Comparison of ENCODE assay signal across 1 cellular context in genomic region chr6:30686908-30687658, GRCh38.
TF ChIP-seq lines count a peak whose summit lies in the region.

No MANE protein-coding gene starts in this region.

TF ChIP-seq in HepG2, 621 proteins besides CTCF, POLR2A, EP300 and RAD21 (continued from another document and continues in another):
- no peak for TF ChIP-seq MTERF4 (CRISPR knock-in tag; IDR thresholded peaks at IDR 0.05)
- TF ChIP-seq ZNF75D (CRISPR knock-in tag; IDR thresholded peaks at IDR 0.05; ENCODE audit: borderline replicate concordance), result 0 out of 2 replicates have a peak, but pooled peaks have one; percentile 10
- TF ChIP-seq ZBTB40 (IDR thresholded peaks at IDR 0.05), result no peak
- no peak for TF ChIP-seq ZBTB40 (CRISPR knock-in tag; IDR thresholded peaks at IDR 0.05)
- TF ChIP-seq KLF9 (CRISPR knock-in tag; IDR thresholded peaks at IDR 0.05; ENCODE audit: low read depth), result 0 out of 2 replicates have a peak, but pooled peaks have one; percentile 9
- TF ChIP-seq ZFP91 (CRISPR knock-in tag; IDR thresholded peaks at IDR 0.05; ENCODE audit: borderline replicate concordance), result peak; percentile 43; the same call in 1 of the 2 replicates
- no peak for TF ChIP-seq REL (CRISPR knock-in tag; conservative IDR thresholded peaks at IDR 0.05)
- no peak for TF ChIP-seq ZSCAN20 (CRISPR knock-in tag; IDR thresholded peaks at IDR 0.05; ENCODE audit: borderline replicate concordance)
- no peak for TF ChIP-seq MBD4 (IDR thresholded peaks at IDR 0.05; ENCODE audit: borderline replicate concordance, low read length)
- TF ChIP-seq TGIF2 (CRISPR knock-in tag; IDR thresholded peaks at IDR 0.05), result 0 out of 2 replicates have a peak, but pooled peaks have one; percentile 13
- peak; percentile 43; the same call in 1 of the 2 replicates for TF ChIP-seq ZBTB7B (CRISPR knock-in tag; IDR thresholded peaks at IDR 0.05)
- no peak for TF ChIP-seq ZNF513 (CRISPR knock-in tag; conservative IDR thresholded peaks at IDR 0.05)
- 0 out of 2 replicates have a peak, but pooled peaks have one; percentile 16 for TF ChIP-seq BHLHE40 (IDR thresholded peaks at IDR 0.05; ENCODE audit: low read length)
- no peak for TF ChIP-seq ZNF34 (CRISPR knock-in tag; IDR thresholded peaks at IDR 0.05; ENCODE audit: borderline replicate concordance)
- TF ChIP-seq ZNF710 (CRISPR knock-in tag; IDR thresholded peaks at IDR 0.05; ENCODE audit: borderline replicate concordance), result peak; percentile 70; the same call in 1 of the 2 replicates
- TF ChIP-seq TAF1 (CRISPR knock-in tag; IDR thresholded peaks at IDR 0.05), result peak; percentile 49; the same call in 1 of the 2 replicates
- no peak for TF ChIP-seq ZNF850 (CRISPR knock-in tag; conservative IDR thresholded peaks at IDR 0.05)
- TF ChIP-seq SIN3B (IDR thresholded peaks at IDR 0.05; ENCODE audit: low read length), result no peak
- TF ChIP-seq TEAD3 (CRISPR knock-in tag; optimal IDR thresholded peaks at IDR 0.05; ENCODE audit: borderline replicate concordance), result peak; percentile 21
- TF ChIP-seq SNAPC4 (CRISPR knock-in tag; IDR thresholded peaks at IDR 0.05), result peak; percentile 76; the same call in 1 of the 2 replicates
- peak; percentile 38 for TF ChIP-seq RXRA (CRISPR knock-in tag; IDR thresholded peaks at IDR 0.05)
- TF ChIP-seq SKIL (CRISPR knock-in tag; IDR thresholded peaks at IDR 0.05; ENCODE audit: borderline replicate concordance), result no peak
- no peak for TF ChIP-seq KLF13 (CRISPR knock-in tag; IDR thresholded peaks at IDR 0.05)
- TF ChIP-seq ZNF280D (CRISPR knock-in tag; IDR thresholded peaks at IDR 0.05), result no peak; the same call in 1 of the 2 replicates
- TF ChIP-seq KAT7 (CRISPR knock-in tag; IDR thresholded peaks at IDR 0.05; ENCODE audit: borderline replicate concordance), result peak; percentile 35; the same call in 1 of the 2 replicates
- no peak for TF ChIP-seq ZNF530 (CRISPR knock-in tag; IDR thresholded peaks at IDR 0.05; ENCODE audit: low read depth)
